In genomic region chr3:101695779-101696372, GRCh38 we compare ENCODE assay signal across 8 cellular contexts. TPM values are rescaled to one million over a fixed set of nuclear protein-coding genes. Genes with fewer than 3 reads are reported as not detected.
DNase-seq lines count a peak whose midpoint lies in the region; ATAC-seq and TF ChIP-seq lines count a peak whose summit lies in the region.

No MANE protein-coding gene starts in this region.

- no peak overlapping the region for H3K4me3 ChIP-seq in GM12864 (ENCODE audit: low read depth, low read length)
- no peak overlapping the region for H3K4me3 ChIP-seq in Peyer's patch
- H3K4me3 ChIP-seq in fibroblast of lung (replicated peaks in 1 of 4; ENCODE audit: control extremely low read depth in 1 of 4, insufficient read depth in 1 of 4, low read depth in 3 of 4, low read length in 4 of 4): no peak overlapping the region

- no peak overlapping the region for H3K9ac ChIP-seq in fibroblast of lung (ENCODE audit: insufficient read depth, low read length)

- intact Hi-C loops in sciatic nerve (cut with DNase I): no loop called here

- H3K27me3 ChIP-seq in Peyer's patch (no peaks in the 10 kb centered on the region), fibroblast of lung (ENCODE audit: control insufficient read depth, insufficient read depth, low read length) (no peaks in the 10 kb centered on the region)

- TF ChIP-seq CTCF in GM12864 (IDR thresholded peaks at IDR 0.05; ENCODE audit: low read depth, low read length, missing control alignments) (peak; percentile 63), Peyer's patch (IDR thresholded peaks at IDR 0.05) (peak; percentile 60 to 83 (median 74)), fibroblast of lung (conservative IDR thresholded peaks at IDR 0.05 in 1 of 2, IDR thresholded peaks at IDR 0.05 in 1 of 2; ENCODE audit: low read depth in 1 of 2, low read length in 2 of 2) (peak; percentile 55 to 62)

- no peak overlapping the region for H3K4me2 ChIP-seq in fibroblast of lung (ENCODE audit: extremely low read depth, insufficient read depth, low read length)

- TF ChIP-seq POLR2A in Peyer's patch (IDR thresholded peaks at IDR 0.05): no peak

- H3K9me3 ChIP-seq in Peyer's patch: no peaks in the 10 kb centered on the region
- H3K9me3 ChIP-seq in fibroblast of lung (ENCODE audit: control insufficient read depth, insufficient read depth, low read depth, low read length): no peaks in the 10 kb centered on the region

- H3K4me1 ChIP-seq in Peyer's patch (no peaks in the 10 kb centered on the region), fibroblast of lung (ENCODE audit: control insufficient read depth, extremely low read depth, insufficient read depth, low read length) (no peaks in the 10 kb centered on the region)

- no peak overlapping the region for H2AFZ ChIP-seq in fibroblast of lung (ENCODE audit: low read length)

- no peak for ATAC-seq in HG03108 (IDR thresholded peaks at IDR 0.05; ENCODE audit: unreplicated experiment)
- no peak for ATAC-seq in sciatic nerve

- H3K79me2 ChIP-seq in fibroblast of lung (ENCODE audit: control insufficient read depth, insufficient read depth, low read length): no peaks in the 10 kb centered on the region

- H3K27ac ChIP-seq in Peyer's patch (no peak overlapping the region), fibroblast of lung (ENCODE audit: insufficient read depth, low read length) (no peak overlapping the region)

- H3K36me3 ChIP-seq in Peyer's patch: no peaks in the 10 kb centered on the region
- no peaks in the 10 kb centered on the region for H3K36me3 ChIP-seq in fibroblast of lung (ENCODE audit: control insufficient read depth, insufficient read depth, low read length)

- DNase-seq in GM12864 (ENCODE audit: low read depth) (peak; percentile 52), Peyer's patch (peak in 1 of 3 donors; percentile 65), fibroblast of lung (ENCODE audit: low read depth in 2 of 2) (peak; percentile 50 to 69), renal cortical epithelial cell (ENCODE audit: low read depth) (peak; percentile 61), NCI-H128 (lab: John Stamatoyannopoulos, UW; ENCODE audit: unreplicated experiment) (no peak), sciatic nerve (ENCODE audit: low spot score) (no peak), C1 segment of cervical spinal cord (lab: John Stamatoyannopoulos, UW) (no peak)

- no peaks in the 10 kb centered on the region for H4K20me1 ChIP-seq in fibroblast of lung (ENCODE audit: control insufficient read depth, extremely low read depth, insufficient read depth, low read length)

RNA-seq across cellular contexts. Expression of gene RPL24, which starts 9.4 kb away (rescaled TPM):
- 100 to 1,000 TPM; 392 to 657 (median 458) TPM for total RNA-seq in Peyer's patch
- 1,821 and 4,072 TPM in 2 replicates for total RNA-seq in fibroblast of lung
- 768 and 864 TPM in 2 replicates for polyA plus RNA-seq in fibroblast of lung
- 1,556 and 1,578 TPM in 2 replicates for polyA plus RNA-seq in fibroblast of lung (2012)
- polyA minus RNA-seq in fibroblast of lung (ENCODE audit: low replicate concordance): 119 and 303 TPM in 2 replicates
- 838 and 2,187 TPM in 2 replicates for total RNA-seq in renal cortical epithelial cell
- total RNA-seq in sciatic nerve: 778 TPM

RNA-seq across cellular contexts. Expression of gene ZBTB11, which starts 18.9 kb away (rescaled TPM):
- 10 to 100 TPM; 15.5 to 25.5 (median 22.9) TPM for total RNA-seq in Peyer's patch
- 21.8 and 26.6 TPM in 2 replicates for total RNA-seq in fibroblast of lung
- 11.0 and 11.4 TPM in 2 replicates for polyA plus RNA-seq in fibroblast of lung
- polyA plus RNA-seq in fibroblast of lung (2012): 7.7 and 8.0 TPM in 2 replicates
- 3.6 and 3.7 TPM in 2 replicates for polyA minus RNA-seq in fibroblast of lung (ENCODE audit: low replicate concordance)
- total RNA-seq in renal cortical epithelial cell: 26.0 and 26.9 TPM in 2 replicates
- total RNA-seq in sciatic nerve: 23.2 TPM

RNA-seq across cellular contexts. Expression of gene CEP97, which starts 28.5 kb away (rescaled TPM):
- total RNA-seq in Peyer's patch (10 to 100 TPM in 1 of 4 donors, 1 to 10 TPM in 3; 3.3 to 18.2 (median 4.7) TPM), fibroblast of lung (10.1 and 10.8 TPM in 2 replicates), renal cortical epithelial cell (12.5 and 16.2 TPM in 2 replicates), sciatic nerve (19.2 TPM)
- 2.0 and 2.7 TPM in 2 replicates for polyA plus RNA-seq in fibroblast of lung
- polyA plus RNA-seq in fibroblast of lung (2012): 2.6 and 3.8 TPM in 2 replicates
- polyA minus RNA-seq in fibroblast of lung (ENCODE audit: low replicate concordance): 4.7 and 7.2 TPM in 2 replicates

Comparison
In these comparisons a context has a peak if more than half of its experiments do, and no peak if none do; other contexts are left out.
1. DNase-seq: peak in GM12864 (single experiment), fibroblast of lung (2 of 2) and renal cortical epithelial cell (single experiment); none in NCI-H128 (single experiment), sciatic nerve (single experiment) and C1 segment of cervical spinal cord (0 of 14).
2. Peak in every context shown above with its lines, with median percentiles within 50 percentile points of each other: CTCF ChIP-seq.